ENCODE assay signal across 22 cellular contexts in genomic region chr9:70486127-70486526, GRCh38.
DNase-seq lines count a peak whose midpoint lies in the region; ATAC-seq and TF ChIP-seq lines count a peak whose summit lies in the region.
"Had no signal": no experiment of that assay in that cellular context is flagged by ENCODE, and none has a peak within 500 bp of the region (broad histone marks: within the 10 kb centered on the region; RNA-seq: fewer than 3 reads in every experiment).

No MANE protein-coding gene starts in this region.

- peak overlapping the region; percentile 2 for H3K27ac Mint-ChIP-seq in activated T-helper 17 cell treated with anti-CD3 and anti-CD28 coated beads, Interleukin-2, amount 50 U/mL, for 72 hours
- H3K27ac Mint-ChIP-seq: activated CD4-positive, alpha-beta T cell treated with anti-CD3 and anti-CD28 coated beads, Interleukin-2, amount 10 ng/mL, durations not matched to agents 7 days and 5 days; activated CD8-positive, alpha-beta memory T cell treated with anti-CD3 and anti-CD28 coated beads, Interleukin-2, amount 10 ng/mL, durations not matched to agents 7 days and 5 days; natural killer cell treated with Interleukin-12 subunit alpha and Interleukin-12 subunit beta and Interleukin-15 and Interleukin-18, amount 100 ng/mL, for 72 hours had no signal

- peak in 1 of 2 donors; percentile 29 for DNase-seq in heart right ventricle
- no peak for DNase-seq in prostate gland (ENCODE audit: low spot score)
- no peak for DNase-seq in transverse colon
- no peak for DNase-seq in NCI-H510A (lab: John Stamatoyannopoulos, UW)
- no peak for DNase-seq in NCI-H2171 (lab: John Stamatoyannopoulos, UW)
- DNase-seq in activated CD8-positive, alpha-beta memory T cell treated with anti-CD3 and anti-CD28 coated beads, Interleukin-2, amount 50 U/mL, for 48 hours = no peak
- DNase-seq: activated CD4-positive, alpha-beta T cell treated with anti-CD3 and anti-CD28 coated beads, Interleukin-2, amount 10 ng/mL, durations not matched to agents 7 days and 5 days; activated CD8-positive, alpha-beta memory T cell treated with anti-CD3 and anti-CD28 coated beads, Interleukin-2, amount 10 ng/mL, durations not matched to agents 7 days and 5 days; midbrain; NCI-H1092; NCI-H187 treated with DMSO at 0.1 percent for 48 hours; NCI-H226; NCI-H82; ovary; WERI-Rb-1 had no signal

- H3K9me3 ChIP-seq in heart right ventricle = no peaks in the 10 kb centered on the region
- no peaks in the 10 kb centered on the region for H3K9me3 ChIP-seq in prostate gland
- H3K9me3 ChIP-seq in transverse colon = no peaks in the 10 kb centered on the region
- H3K9me3 ChIP-seq: ovary had no signal

- H3K4me1 ChIP-seq in heart right ventricle (peaks cover 8 to 72% (median 55%) of the 10 kb centered on the region in 9 donors), prostate gland (replicated peaks) (peaks cover 15% of the 10 kb centered on the region), transverse colon (peaks cover 8 to 54% (median 42%) of the 10 kb centered on the region in 4 donors)

- no peak for TF ChIP-seq EP300 in transverse colon (IDR thresholded peaks at IDR 0.05; ENCODE audit: low read depth)

- in situ Hi-C loops in transverse colon (cut with MboI; ENCODE audit: low pct_ligation_motif_present in 1 of 4, low pct_unique_long_range_greater_than_20kb in 1 of 4, low sequenced_read_pairs in 3 of 4) = loop anchor here (10.0 to 25.0 kb wide), 9 partner anchors 61 to 151 kb away; partner anchors contain the start of gene KLF9 (in 1 of the 4)

- intact Hi-C loops in heart right ventricle (cut with DNase I) (loop anchor here in 6 of 10 donors (5.0 to 10.0 kb wide), 5 partner anchors 101 to 231 kb away; partner anchors contain the start of gene SMC5 (in 1 of the 6)), prostate gland (cut with DNase I) (loop anchor here (10.0 kb wide), 1 partner anchor 411 kb away; no protein-coding TSS in a partner anchor), transverse colon (cut with DNase I; ENCODE audit: low total_unique reads) (no loop called here)

- no peak overlapping the region for H3K4me3 ChIP-seq in heart right ventricle
- H3K4me3 ChIP-seq in prostate gland = no peak overlapping the region
- H3K4me3 ChIP-seq in transverse colon = no peak overlapping the region
- H3K4me3 ChIP-seq: ovary had no signal

- TF ChIP-seq POLR2A in prostate gland (IDR thresholded peaks at IDR 0.05) (no peak), transverse colon (IDR thresholded peaks at IDR 0.05) (no peak)

- TF ChIP-seq CTCF in heart right ventricle (IDR thresholded peaks at IDR 0.05) = no peak
- TF ChIP-seq CTCF in prostate gland (IDR thresholded peaks at IDR 0.05) = no peak
- TF ChIP-seq CTCF in transverse colon (IDR thresholded peaks at IDR 0.05) = no peak

- WGBS in heart right ventricle, 2 donors = 47 to 52% methylated on average over 3 of the region's 3 CpGs
- WGBS in prostate gland = 70% methylated on average over 3 of the region's 3 CpGs
- WGBS in transverse colon (ENCODE audit: low coverage in 1 of 2), 2 donors = 63 to 76% methylated on average over 1 to 3 of the region's 3 CpGs

- no peaks in the 10 kb centered on the region for H3K36me3 Mint-ChIP-seq in activated T-helper 17 cell treated with anti-CD3 and anti-CD28 coated beads, Interleukin-2, amount 50 U/mL, for 72 hours (ENCODE audit: low read depth)
- H3K36me3 Mint-ChIP-seq: activated CD8-positive, alpha-beta memory T cell treated with anti-CD3 and anti-CD28 coated beads, Interleukin-2, amount 10 ng/mL, durations not matched to agents 7 days and 5 days; activated naive CD4-positive, alpha-beta T cell treated with anti-CD3 and anti-CD28 coated beads, Interleukin-2, amount 50 U/mL, for 72 hours; natural killer cell treated with Interleukin-12 subunit alpha and Interleukin-12 subunit beta and Interleukin-15 and Interleukin-18, amount 100 ng/mL, for 72 hours had no signal

- peaks cover 5% of the 10 kb centered on the region for H3K4me1 Mint-ChIP-seq in activated T-helper 17 cell treated with anti-CD3 and anti-CD28 coated beads, Interleukin-2, amount 50 U/mL, for 72 hours
- H3K4me1 Mint-ChIP-seq: activated CD4-positive, alpha-beta T cell treated with anti-CD3 and anti-CD28 coated beads, Interleukin-2, amount 10 ng/mL, durations not matched to agents 7 days and 5 days had no signal

- H3K9me3 Mint-ChIP-seq in activated T-helper 17 cell treated with anti-CD3 and anti-CD28 coated beads, Interleukin-2, amount 50 U/mL, for 72 hours = no peaks in the 10 kb centered on the region
- H3K9me3 Mint-ChIP-seq: activated CD4-positive, alpha-beta T cell treated with anti-CD3 and anti-CD28 coated beads, Interleukin-2, amount 10 ng/mL, durations not matched to agents 7 days and 5 days; activated naive CD4-positive, alpha-beta T cell treated with anti-CD3 and anti-CD28 coated beads, Interleukin-2, amount 50 U/mL, for 72 hours; natural killer cell treated with Interleukin-12 subunit alpha and Interleukin-12 subunit beta and Interleukin-15 and Interleukin-18, amount 100 ng/mL, for 72 hours had no signal

- no peaks in the 10 kb centered on the region for H3K27me3 ChIP-seq in heart right ventricle
- no peaks in the 10 kb centered on the region for H3K27me3 ChIP-seq in prostate gland (replicated peaks; ENCODE audit: insufficient read depth)
- no peaks in the 10 kb centered on the region for H3K27me3 ChIP-seq in transverse colon
- H3K27me3 ChIP-seq: ovary had no signal

- no peak for ATAC-seq in activated T-helper 17 cell treated with anti-CD3 and anti-CD28 coated beads, Interleukin-2, amount 50 U/mL, for 72 hours (replicated peaks)
- peak in 6 of 8 donors; percentile 34 to 68 (median 49) for ATAC-seq in heart right ventricle
- ATAC-seq: activated CD8-positive, alpha-beta memory T cell treated with anti-CD3 and anti-CD28 coated beads, Interleukin-2, amount 10 ng/mL, durations not matched to agents 7 days and 5 days; activated naive CD4-positive, alpha-beta T cell treated with anti-CD3 and anti-CD28 coated beads, Interleukin-2, amount 50 U/mL, for 72 hours; natural killer cell treated with Interleukin-12 subunit alpha and Interleukin-12 subunit beta and Interleukin-15 and Interleukin-18, amount 100 ng/mL, for 72 hours; sciatic nerve; SK-N-SH treated with all-trans-retinoic acid at 6 μM for 48 hours had no signal

- H3K27ac ChIP-seq in heart right ventricle = peak overlapping the region in 7 of 10 donors; percentile 57 to 80 (median 74)
- H3K27ac ChIP-seq in prostate gland = peak overlapping the region; percentile 92 to 96
- H3K27ac ChIP-seq in transverse colon = peak overlapping the region in 3 of 4 donors; percentile 90 to 94 (median 93)
- H3K27ac ChIP-seq: C4-2B, HL-60, ovary, WERI-Rb-1 had no signal

- H3K27me3 Mint-ChIP-seq in activated T-helper 17 cell treated with anti-CD3 and anti-CD28 coated beads, Interleukin-2, amount 50 U/mL, for 72 hours = peaks cover 3% of the 10 kb centered on the region
- H3K27me3 Mint-ChIP-seq: activated CD4-positive, alpha-beta T cell treated with anti-CD3 and anti-CD28 coated beads, Interleukin-2, amount 10 ng/mL, durations not matched to agents 7 days and 5 days; activated CD8-positive, alpha-beta memory T cell treated with anti-CD3 and anti-CD28 coated beads, Interleukin-2, amount 10 ng/mL, durations not matched to agents 7 days and 5 days had no signal

- no peaks in the 10 kb centered on the region for H3K36me3 ChIP-seq in heart right ventricle
- H3K36me3 ChIP-seq in prostate gland = no peaks in the 10 kb centered on the region
- H3K36me3 ChIP-seq in transverse colon = no peaks in the 10 kb centered on the region
- H3K36me3 ChIP-seq: ovary, WERI-Rb-1 had no signal

- H3K4me3 Mint-ChIP-seq in activated T-helper 17 cell treated with anti-CD3 and anti-CD28 coated beads, Interleukin-2, amount 50 U/mL, for 72 hours = no peak overlapping the region
- H3K4me3 Mint-ChIP-seq: activated CD4-positive, alpha-beta T cell treated with anti-CD3 and anti-CD28 coated beads, Interleukin-2, amount 10 ng/mL, durations not matched to agents 7 days and 5 days; activated CD8-positive, alpha-beta memory T cell treated with anti-CD3 and anti-CD28 coated beads, Interleukin-2, amount 10 ng/mL, durations not matched to agents 7 days and 5 days; natural killer cell treated with Interleukin-12 subunit alpha and Interleukin-12 subunit beta and Interleukin-15 and Interleukin-18, amount 100 ng/mL, for 72 hours had no signal
